In the genomic region with DNA sequence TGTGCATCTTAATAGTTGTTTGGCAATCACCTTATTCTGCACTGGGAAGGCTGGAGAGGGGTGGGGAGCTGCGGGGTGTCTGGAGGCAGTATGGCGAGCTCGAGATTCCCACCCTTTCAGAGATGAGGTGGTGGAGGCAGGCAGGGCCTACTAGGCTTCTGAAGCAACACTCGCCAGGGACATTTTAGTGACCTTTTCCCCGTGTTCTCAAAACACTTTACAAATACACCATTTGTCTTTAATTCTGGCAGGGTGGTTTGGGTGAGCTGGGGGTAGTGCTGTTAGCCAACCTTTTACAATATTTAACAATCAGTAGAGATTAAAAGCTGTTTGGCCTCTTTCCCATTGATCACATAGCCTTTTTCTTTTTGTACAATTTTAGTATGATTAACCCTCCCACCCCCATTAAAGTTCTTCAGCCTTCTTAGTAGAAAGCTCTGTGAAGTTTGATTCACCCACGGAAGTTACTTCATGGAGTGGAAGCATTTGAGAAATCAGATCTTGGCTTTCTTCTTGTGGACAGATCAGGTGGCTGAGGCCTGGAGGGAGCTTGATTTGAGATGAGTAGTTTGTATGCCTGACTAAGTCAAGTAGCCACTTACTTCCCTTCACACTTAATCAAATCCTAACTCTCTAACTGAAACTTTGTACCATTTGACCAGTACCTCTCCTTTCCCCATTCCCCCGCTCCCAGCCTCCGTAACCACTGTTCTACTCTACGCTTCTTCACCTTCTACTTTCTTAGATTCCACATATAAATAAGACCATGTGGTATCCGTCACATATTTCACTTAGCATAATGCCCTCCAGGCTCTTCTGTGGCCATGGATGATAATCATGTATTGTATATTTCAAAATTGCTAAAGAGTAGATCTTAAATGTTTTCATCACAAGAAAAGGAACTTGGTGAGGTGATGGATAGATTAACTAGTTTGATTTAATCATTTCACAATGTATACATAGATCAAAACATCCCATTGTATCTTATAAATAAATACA, we compare ENCODE assay signal across 10 cellular contexts. TPM values are rescaled to one million over a fixed set of nuclear protein-coding genes. Genes with fewer than 3 reads are reported as not detected.
A peak's percentile ranks its signal among the peaks of the same experiment; 100 is the strongest.
DNase-seq lines count a peak whose midpoint lies in the region; ATAC-seq, FAIRE-seq and TF ChIP-seq lines count a peak whose summit lies in the region.
"Had no signal": no experiment of that assay in that cellular context is flagged by ENCODE, and none has a peak within 500 bp of the region (broad histone marks: within the 10 kb centered on the region; RNA-seq: fewer than 3 reads in every experiment).

No MANE protein-coding gene starts in this region.

- H3K27ac Mint-ChIP-seq in MCF 10A (ENCODE audit: low read depth, unreplicated experiment) = no peak overlapping the region
- H3K27ac Mint-ChIP-seq in activated CD8-positive, alpha-beta T cell treated with anti-CD3 and anti-CD28 coated beads, Interleukin-2, amount 10 ng/mL, durations not matched to agents 7 days and 5 days = peak overlapping the region; percentile 60

- H3K27ac ChIP-seq in breast epithelium (peak overlapping the region; percentile 26 to 76), keratinocyte (ENCODE audit: control insufficient read depth, insufficient read depth, low read length) (no peak overlapping the region), neuronal stem cell (replicated peaks; ENCODE audit: low read length) (no peak overlapping the region), ascending aorta (no peak overlapping the region)

- POLR2A ChIA-PET in MCF 10A (lab: Yijun Ruan, JAX) = interaction anchor here (0.6 to 0.9 kb wide), 3 partner anchors 10 to 705 kb away, joined by 3 to 7 read pairs (median 5); no protein-coding TSS in a partner anchor
- POLR2A ChIA-PET in activated CD8-positive, alpha-beta T cell treated with anti-CD3 and anti-CD28 coated beads, Interleukin-2, amount 10 ng/mL, durations not matched to agents 7 days and 5 days (lab: Charles Lee) = no interaction called here

- H3K36me3 ChIP-seq in breast epithelium (no peaks in the 10 kb centered on the region), keratinocyte (ENCODE audit: control insufficient read depth in 2 of 2, extremely low read depth in 1 of 2, insufficient read depth in 2 of 2, low read length in 2 of 2) (peaks cover 0 to 5% of the 10 kb centered on the region in 2 experiments), neuronal stem cell (replicated peaks in 1 of 2; ENCODE audit: control insufficient read depth in 2 of 2, insufficient read depth in 2 of 2, low read length in 2 of 2) (no peaks in the 10 kb centered on the region), ascending aorta (no peaks in the 10 kb centered on the region)

- H3K4me1 Mint-ChIP-seq in MCF 10A (ENCODE audit: insufficient read depth, unreplicated experiment) = peaks cover 11% of the 10 kb centered on the region
- H3K4me1 Mint-ChIP-seq in activated CD8-positive, alpha-beta T cell treated with anti-CD3 and anti-CD28 coated beads, Interleukin-2, amount 10 ng/mL, durations not matched to agents 7 days and 5 days (ENCODE audit: low read depth) = peaks cover 49% of the 10 kb centered on the region

- peaks cover 34% of the 10 kb centered on the region for H3K79me2 ChIP-seq in keratinocyte (ENCODE audit: control insufficient read depth, insufficient read depth, low read length)

- H3K4me3 ChIP-seq in breast epithelium (no peak overlapping the region), keratinocyte (ENCODE audit: control insufficient read depth in 2 of 3, extremely low read depth in 1 of 3, insufficient read depth in 2 of 3, low read depth in 1 of 3, low read length in 3 of 3) (no peak overlapping the region), neuronal stem cell (ENCODE audit: low read length in 2 of 2) (no peak overlapping the region), ascending aorta (no peak overlapping the region)

- CTCF ChIA-PET in MCF 10A (lab: Yijun Ruan, JAX) = interaction anchor here (0.5 to 1.4 kb wide), 3 partner anchors 15 to 287 kb away, joined by 3 to 4 read pairs (median 4); no protein-coding TSS in a partner anchor
- CTCF ChIA-PET in activated CD8-positive, alpha-beta T cell treated with anti-CD3 and anti-CD28 coated beads, Interleukin-2, amount 10 ng/mL, durations not matched to agents 7 days and 5 days (lab: Charles Lee) = interaction anchor here (0.9 to 2.9 kb wide), 5 partner anchors 11 to 125 kb away, joined by 4 to 11 read pairs (median 4); no protein-coding TSS in a partner anchor

- no peaks in the 10 kb centered on the region for H4K20me1 ChIP-seq in keratinocyte (ENCODE audit: control insufficient read depth, extremely low read depth, insufficient read depth, low read length)

- H3K9me3 ChIP-seq in breast epithelium = no peaks in the 10 kb centered on the region
- no peaks in the 10 kb centered on the region for H3K9me3 ChIP-seq in keratinocyte (ENCODE audit: control insufficient read depth, low read depth, low read length)
- no peaks in the 10 kb centered on the region for H3K9me3 ChIP-seq in neuronal stem cell (replicated peaks in 1 of 2; ENCODE audit: control insufficient read depth in 2 of 2, insufficient read depth in 1 of 2, low read depth in 1 of 2, low read length in 2 of 2)
- no peaks in the 10 kb centered on the region for H3K9me3 ChIP-seq in ascending aorta

- dilution Hi-C loops in keratinocyte (cut with MboI; ENCODE audit: extremely low pct_ligation_motif_present, low sequenced_read_pairs) = no loop called here

- no peak overlapping the region for H3K4ac ChIP-seq in neuronal stem cell (ENCODE audit: low read length)

- no CpG with 5 or more reads among the region's 10 CpGs for WGBS in neuronal stem cell (ENCODE audit: extremely low coverage in 2 of 2, insufficient read length in 2 of 2, insufficient replicate concordance in 1 of 2), 2 donors

- no peak overlapping the region for H3K14ac ChIP-seq in neuronal stem cell (ENCODE audit: low read length)

- intact Hi-C loops in breast epithelium (cut with DNase I; ENCODE audit: low total_unique reads) (no loop called here), MCF 10A (cut with micrococcal nuclease) (no loop called here), ascending aorta (cut with DNase I) (no loop called here)

- BruUV-seq in MCF 10A (replicated peaks; lab: Mats Ljungman, UMichigan) = no TSS peak

- no peak for ATAC-seq in activated CD8-positive, alpha-beta T cell treated with anti-CD3 and anti-CD28 coated beads, Interleukin-2, amount 10 ng/mL, durations not matched to agents 7 days and 5 days
- no peak for ATAC-seq in HG03135 (IDR thresholded peaks at IDR 0.05; ENCODE audit: unreplicated experiment)
- ATAC-seq: left ventricle myocardium superior had no signal

- peaks cover 2% of the 10 kb centered on the region for H3K79me1 ChIP-seq in neuronal stem cell (ENCODE audit: low read depth, low read length)

- no peak overlapping the region for H3K23ac ChIP-seq in neuronal stem cell (ENCODE audit: low read depth, low read length, poor library complexity)

- no peak overlapping the region for H2BK15ac ChIP-seq in neuronal stem cell (ENCODE audit: low read length)

- no peak overlapping the region for H2BK12ac ChIP-seq in neuronal stem cell (ENCODE audit: low read length)

- H3K9me1 ChIP-seq in keratinocyte (ENCODE audit: control insufficient read depth, extremely low read depth, insufficient read depth, low read length) = no peaks in the 10 kb centered on the region

- no peak overlapping the region for H3K18ac ChIP-seq in neuronal stem cell (ENCODE audit: low read length)

- DNase-seq in breast epithelium (ENCODE audit: low spot score in 2 of 2) = no peak
- DNase-seq in MCF 10A (ENCODE audit: unreplicated experiment) = no peak
- no peak for DNase-seq in activated CD8-positive, alpha-beta T cell treated with anti-CD3 and anti-CD28 coated beads, Interleukin-2, amount 10 ng/mL, durations not matched to agents 7 days and 5 days
- no peak for DNase-seq in keratinocyte (ENCODE audit: low read depth, low spot score)
- DNase-seq in neuronal stem cell (ENCODE audit: low spot score) = no peak
- DNase-seq in ascending aorta (ENCODE audit: low spot score in 2 of 2) = no peak
- DNase-seq in DMS153 (lab: John Stamatoyannopoulos, UW) = no peak
- DNase-seq: left ventricle myocardium superior, retina had no signal

- H3K4me3 Mint-ChIP-seq in MCF 10A (ENCODE audit: unreplicated experiment) = no peak overlapping the region
- H3K4me3 Mint-ChIP-seq in activated CD8-positive, alpha-beta T cell treated with anti-CD3 and anti-CD28 coated beads, Interleukin-2, amount 10 ng/mL, durations not matched to agents 7 days and 5 days = no peak overlapping the region

- TF ChIP-seq CTCF in breast epithelium (IDR thresholded peaks at IDR 0.05) (no peak), MCF 10A (IDR thresholded peaks at IDR 0.05; ENCODE audit: unreplicated experiment) (no peak), keratinocyte (optimal IDR thresholded peaks at IDR 0.05 in 1 of 3, IDR thresholded peaks at IDR 0.05 in 1 of 3, conservative IDR thresholded peaks at IDR 0.05 in 1 of 3; ENCODE audit: extremely low read depth in 1 of 3, insufficient read depth in 2 of 3, low read length in 3 of 3) (no peak), ascending aorta (IDR thresholded peaks at IDR 0.05) (no peak)

- H3K9ac ChIP-seq in keratinocyte (ENCODE audit: control insufficient read depth, extremely low read depth, insufficient read depth, low read length) (no peak overlapping the region), neuronal stem cell (ENCODE audit: low read depth, low read length, poor library complexity) (no peak overlapping the region)

- H3K4me1 ChIP-seq in breast epithelium (no peaks in the 10 kb centered on the region), keratinocyte (ENCODE audit: control insufficient read depth, extremely low read depth, insufficient read depth, low read length) (peaks cover 22% of the 10 kb centered on the region), neuronal stem cell (ENCODE audit: control insufficient read depth in 2 of 2, insufficient read depth in 1 of 2, low read depth in 1 of 2, low read length in 2 of 2) (peaks cover 0 to under 1% of the 10 kb centered on the region in 2 donors), ascending aorta (no peaks in the 10 kb centered on the region)

- no peaks in the 10 kb centered on the region for H3K9me3 Mint-ChIP-seq in MCF 10A (ENCODE audit: unreplicated experiment)
- H3K9me3 Mint-ChIP-seq in activated CD8-positive, alpha-beta T cell treated with anti-CD3 and anti-CD28 coated beads, Interleukin-2, amount 10 ng/mL, durations not matched to agents 7 days and 5 days (ENCODE audit: insufficient read depth) = no peaks in the 10 kb centered on the region

- peak overlapping the region; percentile 12 for H3K4me2 ChIP-seq in keratinocyte (ENCODE audit: control insufficient read depth, extremely low read depth, insufficient read depth, low read depth, low read length)
- H3K4me2 ChIP-seq in neuronal stem cell (ENCODE audit: insufficient read depth, low read length, poor library complexity, severe bottlenecking) = no peak overlapping the region

- FAIRE-seq in keratinocyte (lab: Jason Lieb, UNC) = peak; percentile 36

- H2BK120ac ChIP-seq in neuronal stem cell (ENCODE audit: low read depth, low read length) = no peak overlapping the region

- no peaks in the 10 kb centered on the region for H3K27me3 Mint-ChIP-seq in MCF 10A (ENCODE audit: insufficient read depth, unreplicated experiment)
- no peaks in the 10 kb centered on the region for H3K27me3 Mint-ChIP-seq in activated CD8-positive, alpha-beta T cell treated with anti-CD3 and anti-CD28 coated beads, Interleukin-2, amount 10 ng/mL, durations not matched to agents 7 days and 5 days (ENCODE audit: low read depth)

- no peak overlapping the region for H2BK5ac ChIP-seq in neuronal stem cell (ENCODE audit: low read length)

- no peaks in the 10 kb centered on the region for H3K27me3 ChIP-seq in breast epithelium
- H3K27me3 ChIP-seq in keratinocyte (ENCODE audit: control insufficient read depth, extremely low read depth, insufficient read depth, low read length) = no peaks in the 10 kb centered on the region
- H3K27me3 ChIP-seq in neuronal stem cell (ENCODE audit: control insufficient read depth in 3 of 3, insufficient read depth in 3 of 3, low read depth in 1 of 3, low read length in 3 of 3) = no peaks in the 10 kb centered on the region
- no peaks in the 10 kb centered on the region for H3K27me3 ChIP-seq in ascending aorta

- TF ChIP-seq POLR2A in breast epithelium (IDR thresholded peaks at IDR 0.05) = no peak

- H2AFZ ChIP-seq in keratinocyte (ENCODE audit: control insufficient read depth, low read length) (no peak overlapping the region), neuronal stem cell (ENCODE audit: low read length) (no peak overlapping the region)

- no peak overlapping the region for H4K8ac ChIP-seq in neuronal stem cell (ENCODE audit: low read depth, low read length)

- H3K36me3 Mint-ChIP-seq in MCF 10A (ENCODE audit: insufficient read depth, unreplicated experiment) = peaks cover 13% of the 10 kb centered on the region
- peaks cover 16% of the 10 kb centered on the region for H3K36me3 Mint-ChIP-seq in activated CD8-positive, alpha-beta T cell treated with anti-CD3 and anti-CD28 coated beads, Interleukin-2, amount 10 ng/mL, durations not matched to agents 7 days and 5 days (ENCODE audit: low read depth)

- no peak overlapping the region for H4K91ac ChIP-seq in neuronal stem cell (ENCODE audit: low read depth, low read length, poor library complexity)

- no peak overlapping the region for H2AK5ac ChIP-seq in neuronal stem cell (ENCODE audit: low read depth, low read length)

RNA-seq across cellular contexts. Expression of gene TRAF3, which starts 41.0 kb away (rescaled TPM):
- 10 to 100 TPM; 13.1 to 15.7 (median 14.6) TPM for total RNA-seq in breast epithelium
- total RNA-seq in MCF 10A (2022) = 24.3 and 25.3 TPM in 2 replicates
- 10 to 100 TPM; 28.9 to 31.0 TPM for total RNA-seq in activated CD8-positive, alpha-beta T cell treated with anti-CD3 and anti-CD28 coated beads, Interleukin-2, amount 10 ng/mL, durations not matched to agents 7 days and 5 days
- 11.0 to 20.1 TPM (median 12.5 TPM) in 3 replicates for polyA plus RNA-seq in keratinocyte
- 11.3 TPM for polyA plus RNA-seq in keratinocyte (2011; ENCODE audit: low read depth)
- 14.0 and 17.4 TPM in 2 replicates for polyA plus RNA-seq in keratinocyte (2011; cell fraction: cytosol; rRNA removed)
- polyA plus RNA-seq in keratinocyte (2011; cell fraction: nucleus; rRNA removed) = 18.8 and 22.7 TPM in 2 replicates
- polyA plus RNA-seq in keratinocyte (2012; ENCODE audit: low replicate concordance) = 5.2 and 16.8 TPM in 2 replicates
- polyA minus RNA-seq in keratinocyte = 21.9 to 45.6 TPM (median 25.2 TPM) in 3 replicates
- polyA minus RNA-seq in keratinocyte (2011; cell fraction: cytosol; rRNA and poly(A)+ RNA removed) = 12.5 TPM
- 11.1 and 14.6 TPM in 2 replicates for polyA minus RNA-seq in keratinocyte (2011; cell fraction: nucleus; rRNA and poly(A)+ RNA removed)
- 16.4 TPM for polyA plus RNA-seq in neuronal stem cell (2013, experiment 1 of 2)
- 16.2 TPM for polyA plus RNA-seq in neuronal stem cell (2013, experiment 2 of 2)
- total RNA-seq in ascending aorta = 12.2 TPM

Comparison
In these comparisons a context has a peak if more than half of its experiments do, and no peak if none do; other contexts are left out.
1. H3K27ac ChIP-seq: peak in breast epithelium (2 of 2); none in keratinocyte (single experiment), neuronal stem cell (single experiment) and ascending aorta (0 of 2).